Comparison of ENCODE assay signal across 15 cellular contexts in genomic region chr15:100705841-100706240, GRCh38.
DNase-seq lines count a peak whose midpoint lies in the region; ATAC-seq and TF ChIP-seq lines count a peak whose summit lies in the region.
"Had no signal": no experiment of that assay in that cellular context is flagged by ENCODE, and none has a peak within 500 bp of the region (broad histone marks: within the 10 kb centered on the region; RNA-seq: fewer than 3 reads in every experiment).

No MANE protein-coding gene starts in this region.

- H3K27me3 ChIP-seq in lower lobe of right lung (ENCODE audit: low read depth) = no peaks in the 10 kb centered on the region
- H3K27me3 ChIP-seq: BLaER1 had no signal

- no peak overlapping the region for H3K27ac Mint-ChIP-seq in activated CD8-positive, alpha-beta memory T cell treated with anti-CD3 and anti-CD28 coated beads, Interleukin-2, amount 10 ng/mL, durations not matched to agents 7 days and 5 days
- H3K27ac Mint-ChIP-seq: CD4-positive, CD25-positive, alpha-beta regulatory T cell had no signal

- peaks cover 1% of the 10 kb centered on the region for H3K36me3 Mint-ChIP-seq in activated CD8-positive, alpha-beta memory T cell treated with anti-CD3 and anti-CD28 coated beads, Interleukin-2, amount 10 ng/mL, durations not matched to agents 7 days and 5 days

- no peak for ATAC-seq in activated CD8-positive, alpha-beta memory T cell treated with anti-CD3 and anti-CD28 coated beads, Interleukin-2, amount 10 ng/mL, durations not matched to agents 7 days and 5 days
- ATAC-seq in lower lobe of right lung = no peak

- H3K27me3 Mint-ChIP-seq in activated CD8-positive, alpha-beta memory T cell treated with anti-CD3 and anti-CD28 coated beads, Interleukin-2, amount 10 ng/mL, durations not matched to agents 7 days and 5 days = peaks cover 24% of the 10 kb centered on the region

- H3K4me3 ChIP-seq in coronary artery (no peak overlapping the region), lower lobe of right lung (no peak overlapping the region)
- H3K4me3 ChIP-seq: BLaER1, HAP-1 had no signal

- H3K4me1 Mint-ChIP-seq in activated CD8-positive, alpha-beta memory T cell treated with anti-CD3 and anti-CD28 coated beads, Interleukin-2, amount 10 ng/mL, durations not matched to agents 7 days and 5 days = peaks cover 9% of the 10 kb centered on the region

- peak; percentile 38 for DNase-seq in activated CD8-positive, alpha-beta memory T cell treated with anti-CD3 and anti-CD28 coated beads for 24 hours
- no peak for DNase-seq in activated CD8-positive, alpha-beta memory T cell treated with anti-CD3 and anti-CD28 coated beads, Interleukin-2, amount 10 ng/mL, durations not matched to agents 7 days and 5 days
- DNase-seq in coronary artery (ENCODE audit: low spot score) = peak; percentile 56
- DNase-seq in mesenteric fat pad (ENCODE audit: low spot score) = peak; percentile 78
- peak; percentile 32 for DNase-seq in ureter (ENCODE audit: low spot score)
- DNase-seq in ACHN = no peak
- no peak for DNase-seq in stimulated activated CD8-positive, alpha-beta memory T cell treated with anti-CD3 and anti-CD28 coated beads, Interleukin-4, amount 100 ng/mL, for 48 hours
- DNase-seq in lower lobe of right lung = no peak
- DNase-seq: AML-193; CD4-positive, CD25-positive, alpha-beta regulatory T cell; DMS53; GF-D8 had no signal

- intact Hi-C loops in lower lobe of right lung (cut with DNase I) = no loop called here

- no peaks in the 10 kb centered on the region for H3K4me1 ChIP-seq in lower lobe of right lung
- H3K4me1 ChIP-seq: BLaER1, HAP-1 had no signal

- H3K9me3 ChIP-seq in lower lobe of right lung = no peaks in the 10 kb centered on the region
- H3K9me3 ChIP-seq: BLaER1, HAP-1 had no signal

- CTCF ChIA-PET in activated CD8-positive, alpha-beta memory T cell treated with anti-CD3 and anti-CD28 coated beads, Interleukin-2, amount 10 ng/mL, durations not matched to agents 7 days and 5 days (lab: Charles Lee) = no interaction called here

- H3K36me3 ChIP-seq in lower lobe of right lung = no peaks in the 10 kb centered on the region
- H3K36me3 ChIP-seq: BLaER1, HAP-1 had no signal

- in situ Hi-C loops in ACHN (cut with HindIII; ENCODE audit: low pct_ligation_motif_present, low pct_unique_long_range_greater_than_20kb, low sequenced_read_pairs) = no loop called here

- TF ChIP-seq CTCF in coronary artery (IDR thresholded peaks at IDR 0.05) (no peak), lower lobe of right lung (IDR thresholded peaks at IDR 0.05) (no peak)

- H3K27ac ChIP-seq in coronary artery (no peak overlapping the region), lower lobe of right lung (no peak overlapping the region)
- H3K27ac ChIP-seq: 22Rv1, BLaER1 had no signal

- peaks cover 10% of the 10 kb centered on the region for H3K9me3 Mint-ChIP-seq in activated CD8-positive, alpha-beta memory T cell treated with anti-CD3 and anti-CD28 coated beads, Interleukin-2, amount 10 ng/mL, durations not matched to agents 7 days and 5 days (ENCODE audit: low read depth)

- no peak overlapping the region for H3K4me3 Mint-ChIP-seq in activated CD8-positive, alpha-beta memory T cell treated with anti-CD3 and anti-CD28 coated beads, Interleukin-2, amount 10 ng/mL, durations not matched to agents 7 days and 5 days
- H3K4me3 Mint-ChIP-seq: CD4-positive, CD25-positive, alpha-beta regulatory T cell had no signal

Comparison
In these comparisons a context has a peak if more than half of its experiments do, and no peak if none do; other contexts are left out.
1. DNase-seq: peak in activated CD8-positive, alpha-beta memory T cell treated with anti-CD3 and anti-CD28 coated beads for 24 hours (single experiment), coronary artery (single experiment), mesenteric fat pad (single experiment) and ureter (single experiment); none in activated CD8-positive, alpha-beta memory T cell treated with anti-CD3 and anti-CD28 coated beads, Interleukin-2, amount 10 ng/mL, durations not matched to agents 7 days and 5 days (single experiment), ACHN (single experiment), stimulated activated CD8-positive, alpha-beta memory T cell treated with anti-CD3 and anti-CD28 coated beads, Interleukin-4, amount 100 ng/mL, for 48 hours (single experiment) and lower lobe of right lung (single experiment).